Comparison of ENCODE assay signal across 8 cellular contexts in the genomic region with DNA sequence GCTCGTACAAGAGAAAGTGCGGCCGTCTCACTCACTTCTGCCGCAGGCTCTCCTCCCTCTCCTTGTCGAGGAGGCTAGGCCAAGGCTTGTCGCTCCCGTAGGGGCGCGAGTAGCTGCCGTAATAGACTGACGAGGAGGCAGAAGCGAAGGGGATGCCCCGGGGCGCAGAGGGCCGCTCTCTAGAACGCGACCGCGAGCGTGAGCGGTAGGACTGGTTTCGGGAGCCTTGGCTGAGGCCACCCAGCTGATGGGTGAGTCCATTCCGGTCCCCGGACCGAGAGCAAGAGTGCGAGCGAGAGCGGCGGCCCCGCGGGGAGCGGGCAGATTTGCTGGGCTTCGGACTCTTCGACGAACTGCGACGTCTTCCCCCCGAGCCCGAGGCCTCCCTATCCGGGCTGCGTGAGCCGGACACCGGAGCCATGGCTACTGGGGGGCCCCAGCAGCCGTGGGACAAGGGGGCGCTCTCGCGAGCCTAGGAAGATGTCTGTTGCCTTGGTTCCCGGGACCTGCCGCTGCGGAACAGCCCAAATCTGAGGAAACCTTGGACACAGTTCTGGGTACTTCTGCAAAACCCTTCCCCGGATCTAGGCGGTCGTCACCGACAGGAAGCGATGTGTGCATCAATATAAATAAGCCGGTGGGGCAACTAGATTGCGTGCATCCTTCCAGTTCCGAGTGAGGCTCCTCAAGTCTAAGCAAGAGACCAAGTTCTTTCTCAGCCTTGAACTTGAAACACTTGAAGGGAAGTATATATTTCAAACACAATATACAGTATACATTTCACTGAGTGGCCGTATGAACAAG.
A peak's percentile ranks its signal among the peaks of the same experiment; 100 is the strongest.
DNase-seq lines count a peak whose midpoint lies in the region; ATAC-seq lines count a peak whose summit lies in the region.

NKAP (minus strand) TSS at position 567 of the 804 bp plus-strand sequence; CDS start at position 421, 146 bp downstream.

- H3K27me3 Mint-ChIP-seq in activated naive CD4-positive, alpha-beta T cell treated with anti-CD3 and anti-CD28 coated beads, Interleukin-2, amount 50 U/mL, for 24 hours, result no peaks in the 10 kb centered on the region

- peaks cover 23% of the 10 kb centered on the region for H3K4me1 Mint-ChIP-seq in activated naive CD4-positive, alpha-beta T cell treated with anti-CD3 and anti-CD28 coated beads, Interleukin-2, amount 50 U/mL, for 24 hours

- H3K36me3 Mint-ChIP-seq in activated naive CD4-positive, alpha-beta T cell treated with anti-CD3 and anti-CD28 coated beads, Interleukin-2, amount 50 U/mL, for 24 hours, result no peaks in the 10 kb centered on the region

- H3K9me3 ChIP-seq in SK-N-MC (ENCODE audit: low read depth, low read length), result no peaks in the 10 kb centered on the region

- peak within 1 kb of the TSS; percentile 96 for H3K4me3 ChIP-seq in GM08714 (ENCODE audit: low read length)
- peak within 1 kb of the TSS; percentile 85 for H3K4me3 ChIP-seq in SK-N-MC

- peak within 1 kb of the TSS; percentile 94 for H3K27ac Mint-ChIP-seq in activated naive CD4-positive, alpha-beta T cell treated with anti-CD3 and anti-CD28 coated beads, Interleukin-2, amount 50 U/mL, for 24 hours

- no peaks in the 10 kb centered on the region for H3K9me3 Mint-ChIP-seq in activated naive CD4-positive, alpha-beta T cell treated with anti-CD3 and anti-CD28 coated beads, Interleukin-2, amount 50 U/mL, for 24 hours

- H3K4me3 Mint-ChIP-seq in activated naive CD4-positive, alpha-beta T cell treated with anti-CD3 and anti-CD28 coated beads, Interleukin-2, amount 50 U/mL, for 24 hours, result peak within 1 kb of the TSS; percentile 93

- H3K36me3 ChIP-seq in SK-N-MC (ENCODE audit: insufficient read depth, low read length), result no peaks in the 10 kb centered on the region

- peak within 1 kb of the TSS; percentile 73 for H3K27ac ChIP-seq in SK-N-MC

- ATAC-seq in HG02571 (IDR thresholded peaks at IDR 0.05; ENCODE audit: unreplicated experiment), result peak; percentile 81

- peak; percentile 88 for DNase-seq in NAMALWA (ENCODE audit: low spot score)
- peak; percentile 82 for DNase-seq in SK-N-MC (ENCODE audit: low read depth, low spot score)
- DNase-seq in germinal center (ENCODE audit: low spot score), result peak; percentile 67
- DNase-seq in non-pigmented ciliary epithelial cell (ENCODE audit: low read depth), result peak; percentile 73
- DNase-seq in superior temporal gyrus (ENCODE audit: extremely low spot score), result peak; percentile 91

- peak within 1 kb of the TSS; percentile 87 for H3K9ac ChIP-seq in SK-N-MC (ENCODE audit: insufficient read length)

Comparison
In these comparisons a context has a peak if more than half of its experiments do, and no peak if none do; other contexts are left out.
1. Peak in every context shown above with its lines: DNase-seq, ATAC-seq, H3K4me3 ChIP-seq and H3K27ac ChIP-seq.